ENCODE assay signal across 1 cellular context in genomic region chr5:173689713-173690360, GRCh38.
TF ChIP-seq lines count a peak whose summit lies in the region.

No MANE protein-coding gene starts in this region.

TF ChIP-seq in GM23338, 12 proteins besides CTCF, POLR2A, EP300 and RAD21 (continued from another document):
- TF ChIP-seq, protein P1, sequence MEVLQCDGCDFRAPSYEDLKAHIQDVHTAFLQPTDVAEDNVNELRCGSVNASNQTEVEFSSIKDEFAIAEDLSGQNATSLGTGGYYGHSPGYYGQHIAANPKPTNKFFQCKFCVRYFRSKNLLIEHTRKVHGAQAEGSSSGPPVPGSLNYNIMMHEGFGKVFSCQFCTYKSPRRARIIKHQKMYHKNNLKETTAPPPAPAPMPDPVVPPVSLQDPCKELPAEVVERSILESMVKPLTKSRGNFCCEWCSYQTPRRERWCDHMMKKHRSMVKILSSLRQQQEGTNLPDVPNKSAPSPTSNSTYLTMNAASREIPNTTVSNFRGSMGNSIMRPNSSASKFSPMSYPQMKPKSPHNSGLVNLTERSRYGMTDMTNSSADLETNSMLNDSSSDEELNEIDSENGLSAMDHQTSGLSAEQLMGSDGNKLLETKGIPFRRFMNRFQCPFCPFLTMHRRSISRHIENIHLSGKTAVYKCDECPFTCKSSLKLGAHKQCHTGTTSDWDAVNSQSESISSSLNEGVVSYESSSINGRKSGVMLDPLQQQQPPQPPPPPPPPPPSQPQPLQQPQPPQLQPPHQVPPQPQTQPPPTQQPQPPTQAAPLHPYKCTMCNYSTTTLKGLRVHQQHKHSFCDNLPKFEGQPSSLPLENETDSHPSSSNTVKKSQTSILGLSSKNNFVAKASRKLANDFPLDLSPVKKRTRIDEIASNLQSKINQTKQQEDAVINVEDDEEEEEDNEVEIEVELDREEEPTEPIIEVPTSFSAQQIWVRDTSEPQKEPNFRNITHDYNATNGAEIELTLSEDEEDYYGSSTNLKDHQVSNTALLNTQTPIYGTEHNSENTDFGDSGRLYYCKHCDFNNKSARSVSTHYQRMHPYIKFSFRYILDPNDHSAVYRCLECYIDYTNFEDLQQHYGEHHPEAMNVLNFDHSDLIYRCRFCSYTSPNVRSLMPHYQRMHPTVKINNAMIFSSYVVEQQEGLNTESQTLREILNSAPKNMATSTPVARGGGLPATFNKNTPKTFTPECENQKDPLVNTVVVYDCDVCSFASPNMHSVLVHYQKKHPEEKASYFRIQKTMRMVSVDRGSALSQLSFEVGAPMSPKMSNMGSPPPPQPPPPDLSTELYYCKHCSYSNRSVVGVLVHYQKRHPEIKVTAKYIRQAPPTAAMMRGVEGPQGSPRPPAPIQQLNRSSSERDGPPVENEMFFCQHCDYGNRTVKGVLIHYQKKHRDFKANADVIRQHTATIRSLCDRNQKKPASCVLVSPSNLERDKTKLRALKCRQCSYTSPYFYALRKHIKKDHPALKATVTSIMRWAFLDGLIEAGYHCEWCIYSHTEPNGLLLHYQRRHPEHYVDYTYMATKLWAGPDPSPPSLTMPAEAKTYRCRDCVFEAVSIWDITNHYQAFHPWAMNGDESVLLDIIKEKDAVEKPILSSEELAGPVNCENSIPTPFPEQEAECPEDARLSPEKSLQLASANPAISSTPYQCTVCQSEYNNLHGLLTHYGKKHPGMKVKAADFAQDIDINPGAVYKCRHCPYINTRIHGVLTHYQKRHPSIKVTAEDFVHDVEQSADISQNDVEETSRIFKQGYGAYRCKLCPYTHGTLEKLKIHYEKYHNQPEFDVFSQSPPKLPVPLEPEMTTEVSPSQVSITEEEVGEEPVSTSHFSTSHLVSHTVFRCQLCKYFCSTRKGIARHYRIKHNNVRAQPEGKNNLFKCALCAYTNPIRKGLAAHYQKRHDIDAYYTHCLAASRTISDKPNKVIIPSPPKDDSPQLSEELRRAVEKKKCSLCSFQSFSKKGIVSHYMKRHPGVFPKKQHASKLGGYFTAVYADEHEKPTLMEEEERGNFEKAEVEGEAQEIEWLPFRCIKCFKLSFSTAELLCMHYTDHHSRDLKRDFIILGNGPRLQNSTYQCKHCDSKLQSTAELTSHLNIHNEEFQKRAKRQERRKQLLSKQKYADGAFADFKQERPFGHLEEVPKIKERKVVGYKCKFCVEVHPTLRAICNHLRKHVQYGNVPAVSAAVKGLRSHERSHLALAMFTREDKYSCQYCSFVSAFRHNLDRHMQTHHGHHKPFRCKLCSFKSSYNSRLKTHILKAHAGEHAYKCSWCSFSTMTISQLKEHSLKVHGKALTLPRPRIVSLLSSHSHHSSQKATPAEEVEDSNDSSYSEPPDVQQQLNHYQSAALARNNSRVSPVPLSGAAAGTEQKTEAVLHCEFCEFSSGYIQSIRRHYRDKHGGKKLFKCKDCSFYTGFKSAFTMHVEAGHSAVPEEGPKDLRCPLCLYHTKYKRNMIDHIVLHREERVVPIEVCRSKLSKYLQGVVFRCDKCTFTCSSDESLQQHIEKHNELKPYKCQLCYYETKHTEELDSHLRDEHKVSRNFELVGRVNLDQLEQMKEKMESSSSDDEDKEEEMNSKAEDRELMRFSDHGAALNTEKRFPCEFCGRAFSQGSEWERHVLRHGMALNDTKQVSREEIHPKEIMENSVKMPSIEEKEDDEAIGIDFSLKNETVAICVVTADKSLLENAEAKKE (CRISPR knock-in tag; IDR thresholded peaks at IDR 0.05), result no peak
- TF ChIP-seq CREB1 (CRISPR knock-in tag; IDR thresholded peaks at IDR 0.05; ENCODE audit: low read depth), result no peak
- TF ChIP-seq, protein P2, sequence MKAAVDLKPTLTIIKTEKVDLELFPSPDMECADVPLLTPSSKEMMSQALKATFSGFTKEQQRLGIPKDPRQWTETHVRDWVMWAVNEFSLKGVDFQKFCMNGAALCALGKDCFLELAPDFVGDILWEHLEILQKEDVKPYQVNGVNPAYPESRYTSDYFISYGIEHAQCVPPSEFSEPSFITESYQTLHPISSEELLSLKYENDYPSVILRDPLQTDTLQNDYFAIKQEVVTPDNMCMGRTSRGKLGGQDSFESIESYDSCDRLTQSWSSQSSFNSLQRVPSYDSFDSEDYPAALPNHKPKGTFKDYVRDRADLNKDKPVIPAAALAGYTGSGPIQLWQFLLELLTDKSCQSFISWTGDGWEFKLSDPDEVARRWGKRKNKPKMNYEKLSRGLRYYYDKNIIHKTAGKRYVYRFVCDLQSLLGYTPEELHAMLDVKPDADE (IDR thresholded peaks at IDR 0.05), result no peak
- TF ChIP-seq EZH2phosphoT487 (IDR thresholded peaks at IDR 0.05; ENCODE audit: unreplicated experiment), result no peak
